In genomic region chr11:120172054-120172881, GRCh38 we compare ENCODE assay signal across 8 cellular contexts. TPM values are rescaled to one million over a fixed set of nuclear protein-coding genes. Genes with fewer than 3 reads are reported as not detected.
DNase-seq lines count a peak whose midpoint lies in the region; ATAC-seq lines count a peak whose summit lies in the region.

No MANE protein-coding gene starts in this region.

- ATAC-seq in left ventricle myocardium superior (peak; percentile 62), GM18519 (IDR thresholded peaks at IDR 0.05; ENCODE audit: low FRiP score, unreplicated experiment) (no peak)

- DNase-seq in NCI-H2081 (lab: John Stamatoyannopoulos, UW) (peak; percentile 45 to 56), NCI-H2081 treated with DMSO at 0.1 percent for 48 hours (lab: John Stamatoyannopoulos, UW) (no peak), HUDEP-2 (lab: John Stamatoyannopoulos, UW; ENCODE audit: unreplicated experiment in 76 of 76) (peak in 53 of 76 experiments; percentile 2 to 64 (median 30)), RKO (ENCODE audit: low spot score) (peak; percentile 52), amygdala (lab: John Stamatoyannopoulos, UW) (peak in 36 of 56 donors; percentile 28 to 78 (median 51)), left ventricle myocardium superior (peak; percentile 77), putamen (ENCODE audit: low spot score) (peak; percentile 68)

- intact Hi-C loops in left ventricle myocardium superior (cut with micrococcal nuclease), result loop anchor here (2.0 to 10.0 kb wide), 3 partner anchors 59 to 983 kb away; no protein-coding TSS in a partner anchor

RNA-seq across cellular contexts. Expression of gene TRIM29, which starts 34.4 kb away (rescaled TPM):
- total RNA-seq in left ventricle myocardium superior, result 0.50 TPM

RNA-seq across cellular contexts. Expression of gene OAF, which starts 38.6 kb away (rescaled TPM):
- total RNA-seq in left ventricle myocardium superior, result 27.9 TPM
